8 cellular contexts compared by ENCODE assay signal in genomic region chr3:32816439-32817194, GRCh38. TPM values are rescaled to one million over a fixed set of nuclear protein-coding genes. Genes with fewer than 3 reads are reported as not detected.
A peak's percentile ranks its signal among the peaks of the same experiment; 100 is the strongest.
DNase-seq lines count a peak whose midpoint lies in the region; ATAC-seq and TF ChIP-seq lines count a peak whose summit lies in the region.

No MANE protein-coding gene starts in this region.

- no peaks in the 10 kb centered on the region for H3K36me3 Mint-ChIP-seq in nephron (ENCODE audit: low read depth)

- DNase-seq in activated CD8-positive, alpha-beta memory T cell treated with anti-CD3 and anti-CD28 coated beads for 24 hours, result peak; percentile 71
- no peak for DNase-seq in activated CD8-positive, alpha-beta memory T cell treated with anti-CD3 and anti-CD28 coated beads, Interleukin-2, amount 50 U/mL, for 4 hours
- DNase-seq in SK-N-MC (ENCODE audit: low read depth, low spot score), result no peak
- no peak for DNase-seq in NCI-H345 treated with DMSO at 0.1 percent for 48 hours (lab: John Stamatoyannopoulos, UW; ENCODE audit: unreplicated experiment)
- no peak for DNase-seq in SKM-1 (lab: John Stamatoyannopoulos, UW; ENCODE audit: unreplicated experiment)

- WGBS in esophagus, 2 donors, result 1% methylated on average over 68 to 78 of the region's 78 CpGs

- H3K9ac ChIP-seq in SK-N-MC (ENCODE audit: insufficient read length), result peak overlapping the region; percentile 74

- H3K4me3 ChIP-seq in SK-N-MC, result peak overlapping the region; percentile 82
- H3K4me3 ChIP-seq in esophagus (ENCODE audit: low read depth in 1 of 2, low read length in 2 of 2), result peak overlapping the region; percentile 30 to 48

- H3K9me3 Mint-ChIP-seq in nephron, result peaks cover 5% of the 10 kb centered on the region

- H3K27me3 Mint-ChIP-seq in nephron (ENCODE audit: low read depth), result peaks cover 78% of the 10 kb centered on the region

- peak overlapping the region; percentile 89 to 92 (median 92) for H3K4me3 Mint-ChIP-seq in nephron

- H3K4me1 ChIP-seq in esophagus (ENCODE audit: control insufficient read depth in 2 of 2, insufficient read depth in 2 of 2, low read length in 1 of 2), result peaks cover 12 to 17% of the 10 kb centered on the region in 2 donors

- ATAC-seq in GM18517 (IDR thresholded peaks at IDR 0.05; ENCODE audit: unreplicated experiment), result no peak

- peaks cover 17 to 25% of the 10 kb centered on the region in 2 donors for H3K27me3 ChIP-seq in esophagus (ENCODE audit: control insufficient read depth in 1 of 2, insufficient read depth in 2 of 2, low read length in 2 of 2)

- H3K36me3 ChIP-seq in SK-N-MC (ENCODE audit: insufficient read depth, low read length) (peaks cover 17% of the 10 kb centered on the region), esophagus (ENCODE audit: control insufficient read depth in 2 of 2, insufficient read depth in 2 of 2, low read length in 1 of 2) (no peaks in the 10 kb centered on the region)

- H3K27ac Mint-ChIP-seq in nephron, result peak overlapping the region; percentile 29 to 97 (median 79)

- H3K9me3 ChIP-seq in SK-N-MC (ENCODE audit: low read depth, low read length), result no peaks in the 10 kb centered on the region
- peaks cover 5 to 8% of the 10 kb centered on the region in 2 donors for H3K9me3 ChIP-seq in esophagus (ENCODE audit: control insufficient read depth in 2 of 2, insufficient read depth in 1 of 2, low read depth in 1 of 2, low read length in 1 of 2)

- H3K27ac ChIP-seq in SK-N-MC, result peak overlapping the region; percentile 89
- no peak overlapping the region for H3K27ac ChIP-seq in esophagus (ENCODE audit: low read depth in 2 of 2, low read length in 1 of 2)

- no peak for TF ChIP-seq CTCF in nephron (IDR thresholded peaks at IDR 0.05; ENCODE audit: unreplicated experiment in 3 of 3)

- peaks cover 17% of the 10 kb centered on the region for H3K4me1 Mint-ChIP-seq in nephron

RNA-seq across cellular contexts. Expression of gene TRIM71, which starts 1.2 kb away (rescaled TPM):
- not detected for polyA plus RNA-seq in esophagus
